Comparison of ENCODE assay signal across 24 cellular contexts in genomic region chr7:40599836-40600235, GRCh38.
"Had no signal": no experiment of that assay in that cellular context is flagged by ENCODE, and none has a peak within 500 bp of the region (broad histone marks: within the 10 kb centered on the region; RNA-seq: fewer than 3 reads in every experiment).

No MANE protein-coding gene starts in this region.

- H3K9me3 ChIP-seq: Peyer's patch, SJCRH30, SK-N-SH had no signal

- H3K4me3 Mint-ChIP-seq: activated CD8-positive, alpha-beta T cell treated with anti-CD3 and anti-CD28 coated beads, Interleukin-2, amount 10 ng/mL, durations not matched to agents 7 days and 5 days; activated naive CD4-positive, alpha-beta T cell treated with anti-CD3 and anti-CD28 coated beads, Interleukin-2, amount 50 U/mL, for 24 hours had no signal

- ATAC-seq: activated CD8-positive, alpha-beta T cell treated with anti-CD3 and anti-CD28 coated beads, Interleukin-2, amount 10 ng/mL, durations not matched to agents 7 days and 5 days had no signal

- DNase-seq: activated CD4-positive, alpha-beta T cell treated with anti-CD3 and anti-CD28 coated beads for 48 hours; activated CD4-positive, alpha-beta T cell treated with anti-CD3 and anti-CD28 coated beads, Interleukin-2, amount 50 U/mL, for 4 hours; activated CD4-positive, CD25-positive, alpha-beta regulatory T cell treated with anti-CD3 and anti-CD28 coated beads, Interleukin-2, amount 50 U/mL, for 72 hours; activated CD8-positive, alpha-beta memory T cell treated with anti-CD3 and anti-CD28 coated beads, Interleukin-2, amount 50 U/mL, for 48 hours; activated CD8-positive, alpha-beta T cell treated with anti-CD3 and anti-CD28 coated beads, Interleukin-2, amount 10 ng/mL, durations not matched to agents 7 days and 5 days; activated effector memory CD4-positive, alpha-beta T cell treated with Interleukin-2 at 50 U/mL for 16 hours; activated naive CD4-positive, alpha-beta T cell; activated T-cell treated with anti-CD3 and anti-CD28 coated beads, Interleukin-2, amount 50 U/mL, for 1 hour; aorta; central memory CD4-positive, alpha-beta T cell; NCI-H1105 treated with DMSO at 0.1 percent for 48 hours; NCI-H1436 treated with DMSO at 0.1 percent for 48 hours; NCI-H187; NCI-H2081; NCI-H510A treated with DMSO at 0.1 percent for 48 hours; NCI-H69; Peyer's patch; Right ventricle myocardium superior; SJCRH30; SK-N-SH; T-helper 1 cell had no signal

- H3K4me3 ChIP-seq: coronary artery, Peyer's patch, SJCRH30 had no signal

- H3K27ac Mint-ChIP-seq: activated CD8-positive, alpha-beta T cell treated with anti-CD3 and anti-CD28 coated beads, Interleukin-2, amount 10 ng/mL, durations not matched to agents 7 days and 5 days; activated naive CD4-positive, alpha-beta T cell treated with anti-CD3 and anti-CD28 coated beads, Interleukin-2, amount 50 U/mL, for 24 hours had no signal

- H3K4me1 ChIP-seq: Peyer's patch, SJCRH30 had no signal

- H3K9me3 Mint-ChIP-seq: activated naive CD4-positive, alpha-beta T cell treated with anti-CD3 and anti-CD28 coated beads, Interleukin-2, amount 50 U/mL, for 24 hours had no signal

- H3K36me3 ChIP-seq: Peyer's patch, SJCRH30 had no signal

- H3K27me3 ChIP-seq: Peyer's patch, SJCRH30 had no signal

- H3K27ac ChIP-seq: coronary artery, Peyer's patch, RWPE1, SJCRH30 had no signal

- H3K27me3 Mint-ChIP-seq: activated naive CD4-positive, alpha-beta T cell treated with anti-CD3 and anti-CD28 coated beads, Interleukin-2, amount 50 U/mL, for 24 hours had no signal
